ENCODE assay signal across 23 cellular contexts in the genomic region with DNA sequence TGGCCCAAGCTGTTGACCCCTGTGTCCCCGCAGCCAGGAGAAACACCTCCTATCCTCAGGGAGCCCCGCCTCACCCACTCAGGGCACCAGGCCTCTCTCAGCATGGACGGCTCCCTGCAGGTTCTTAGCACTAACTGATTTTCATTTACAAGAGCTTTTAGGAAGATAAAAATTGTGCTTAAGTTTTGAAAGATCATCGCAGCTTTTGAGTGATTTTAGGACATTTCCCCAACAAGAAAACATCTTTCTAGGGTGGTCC. TPM values are rescaled to one million over a fixed set of nuclear protein-coding genes. Genes with fewer than 3 reads are reported as not detected.
"Had no signal": no experiment of that assay in that cellular context is flagged by ENCODE, and none has a peak within 500 bp of the region (broad histone marks: within the 10 kb centered on the region; RNA-seq: fewer than 3 reads in every experiment).

No MANE protein-coding gene starts in this region.

- ATAC-seq: heart right ventricle; naive thymus-derived CD8-positive, alpha-beta T cell; right cardiac atrium; stimulated activated naive B cell treated with anti-CD40 and anti-IgM and Interleukin-4, amounts not matched to agents 10 μg/mL and 1 μg/mL and 100 μg/mL, for 72 hours; stimulated activated naive CD8-positive, alpha-beta T cell treated with anti-CD3 and anti-CD28 coated beads, Interleukin-15, Interleukin-2, amounts not matched to agents 100 U/mL and 50 U/mL, for 24 hours; upper lobe of right lung had no signal

- H3K4me1 ChIP-seq: parathyroid adenoma, upper lobe of right lung had no signal

- H3K9ac ChIP-seq: parathyroid adenoma had no signal

- H3K36me3 ChIP-seq: heart right ventricle, left ventricle myocardium inferior, neutrophil, suprapubic skin, thoracic aorta, tibial artery, upper lobe of right lung, uterus had no signal

- H3K27ac ChIP-seq: hepatocyte, neutrophil, parathyroid adenoma, suprapubic skin, thoracic aorta, tibial artery, upper lobe of right lung, uterus had no signal

- H3K27me3 ChIP-seq: heart right ventricle, hepatocyte, suprapubic skin, tibial artery, uterus had no signal

- H3K4me2 ChIP-seq: hepatocyte had no signal

- H3K9me3 ChIP-seq: heart right ventricle, left ventricle myocardium inferior, neutrophil, suprapubic skin, thoracic aorta, tibial artery, upper lobe of right lung, uterus had no signal

- DNase-seq: heart right ventricle; islet precursor cell; naive thymus-derived CD8-positive, alpha-beta T cell; occipital lobe; retina; stimulated activated CD4-positive, alpha-beta T cell treated with anti-CD3 and anti-CD28 coated beads, Interleukin-12 subunit alpha, Interleukin-12 subunit beta, amount 100 ng/mL, for 4 hours; stimulated activated CD4-positive, alpha-beta T cell treated with anti-CD3 and anti-CD28 coated beads, Interleukin-15, amount 100 ng/mL, for 24 hours; stimulated activated CD4-positive, alpha-beta T cell treated with anti-CD3 and anti-CD28 coated beads, Interleukin-2, amount 100 ng/mL, for 24 hours; stimulated activated CD4-positive, alpha-beta T cell treated with anti-CD3 and anti-CD28 coated beads, Interleukin-4, amount 100 ng/mL, for 1 hour; stimulated activated naive B cell treated with anti-CD40 and anti-IgM and Interleukin-4, amounts not matched to agents 10 μg/mL and 1 μg/mL and 100 μg/mL, for 72 hours; stimulated activated naive CD8-positive, alpha-beta T cell treated with anti-CD3 and anti-CD28 coated beads, Interleukin-15, Interleukin-2, amounts not matched to agents 100 U/mL and 50 U/mL, for 24 hours; trophoblast cell; upper lobe of right lung; uterus had no signal

- H2AFZ ChIP-seq: hepatocyte, parathyroid adenoma had no signal

- H3K4me3 ChIP-seq: heart right ventricle, hepatocyte, left ventricle myocardium inferior, suprapubic skin, thoracic aorta, tibial artery, upper lobe of right lung, uterus had no signal

RNA-seq across cellular contexts. Expression of gene EBF3, which starts 22.1 kb away (rescaled TPM):
- total RNA-seq: kidney epithelial cell; naive thymus-derived CD8-positive, alpha-beta T cell had no signal
- polyA plus RNA-seq: naive thymus-derived CD8-positive, alpha-beta T cell had no signal
